Comparison of ENCODE assay signal across 13 cellular contexts in genomic region chrX:77342028-77342427, GRCh38.
"Had no signal": no experiment of that assay in that cellular context is flagged by ENCODE, and none has a peak within 500 bp of the region (broad histone marks: within the 10 kb centered on the region; RNA-seq: fewer than 3 reads in every experiment).

No MANE protein-coding gene starts in this region.

- H3K27ac ChIP-seq: transverse colon, vagina had no signal

- H3K27me3 ChIP-seq: transverse colon, vagina had no signal

- H3K4me2 ChIP-seq: smooth muscle cell had no signal

- H3K36me3 ChIP-seq: transverse colon, vagina had no signal

- H3K4me1 ChIP-seq: transverse colon, vagina had no signal

- H3K4me3 ChIP-seq: smooth muscle cell, transverse colon, vagina had no signal

- DNase-seq: activated naive CD4-positive, alpha-beta T cell; activated T-cell treated with anti-CD3 and anti-CD28 coated beads for 4 hours; anterior cingulate cortex; left colon; natural killer cell; stimulated activated CD4-positive, alpha-beta T cell treated with anti-CD3 and anti-CD28 coated beads, Interleukin-4, amount 100 ng/mL, for 4 hours; stimulated activated CD8-positive, alpha-beta memory T cell treated with anti-CD3 and anti-CD28 coated beads, Interleukin-4, amount 100 ng/mL, for 48 hours; stimulated activated naive CD8-positive, alpha-beta T cell treated with anti-CD3 and anti-CD28 coated beads, Interleukin-15, Interleukin-2, amounts not matched to agents 100 U/mL and 50 U/mL, for 24 hours; T-cell; T-helper 9 cell; transverse colon had no signal

- H3K9me3 ChIP-seq: transverse colon, vagina had no signal
